Comparison of ENCODE assay signal across 17 cellular contexts in the genomic region with DNA sequence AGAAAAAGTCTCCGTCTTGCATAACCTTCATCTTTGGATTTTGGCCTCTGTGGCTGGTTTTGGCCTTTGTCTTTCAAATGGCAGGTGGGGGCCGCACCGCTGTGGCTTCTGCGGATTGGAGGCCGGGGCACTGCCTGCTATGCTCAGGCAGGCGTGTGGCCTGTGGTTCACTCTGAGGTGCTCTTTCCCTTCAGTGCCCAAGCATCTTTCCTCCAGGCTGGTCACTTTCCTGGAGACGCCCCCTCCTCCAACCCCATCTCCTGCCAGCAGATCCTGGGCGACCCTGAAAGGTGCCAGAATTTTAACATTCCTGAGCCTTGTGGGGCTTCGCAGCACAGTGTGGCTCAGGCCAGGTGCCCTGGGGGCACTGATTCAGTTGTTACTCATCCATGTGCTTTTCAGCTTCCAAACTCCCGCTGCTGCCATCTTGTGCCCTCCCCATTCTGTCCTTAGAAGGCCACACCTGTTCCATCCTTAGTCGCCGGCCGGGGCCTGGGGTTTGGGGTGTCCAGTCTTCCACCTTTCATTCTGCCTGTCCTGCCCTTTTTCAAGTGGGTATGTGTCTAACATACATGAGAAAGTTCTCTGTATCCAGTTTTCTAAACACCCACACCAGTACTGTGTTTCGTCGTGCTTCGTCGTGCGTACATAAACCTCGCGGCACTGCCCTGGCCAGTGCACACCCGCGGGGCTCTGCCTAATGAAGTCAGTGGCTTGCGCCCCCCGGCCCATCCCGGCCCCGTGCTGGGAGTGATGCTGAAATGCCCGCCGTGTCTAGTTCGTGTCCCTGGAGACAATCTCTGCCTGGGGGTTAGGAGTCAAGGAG. TPM values are rescaled to one million over a fixed set of nuclear protein-coding genes. Genes with fewer than 3 reads are reported as not detected.
DNase-seq lines count a peak whose midpoint lies in the region; ATAC-seq and TF ChIP-seq lines count a peak whose summit lies in the region.
"Had no signal": no experiment of that assay in that cellular context is flagged by ENCODE, and none has a peak within 500 bp of the region (broad histone marks: within the 10 kb centered on the region; RNA-seq: fewer than 3 reads in every experiment).

No MANE protein-coding gene starts in this region.

- H3K4me1 ChIP-seq in mucosa of descending colon (ENCODE audit: low read depth), result no peaks in the 10 kb centered on the region

- peaks cover 8% of the 10 kb centered on the region for H3K36me3 ChIP-seq in H7 (replicated peaks; ENCODE audit: control insufficient read depth, insufficient read depth, low read length)
- H3K36me3 ChIP-seq in mucosa of descending colon (ENCODE audit: low read depth), result no peaks in the 10 kb centered on the region
- H3K36me3 ChIP-seq: right atrium auricular region had no signal

- no peaks in the 10 kb centered on the region for H3K27me3 ChIP-seq in H7 (ENCODE audit: control insufficient read depth, insufficient read depth, low read length)
- H3K27me3 ChIP-seq: right atrium auricular region, thyroid gland had no signal

- H3K27ac Mint-ChIP-seq in glutamatergic neuron (ENCODE audit: unreplicated experiment), result peak overlapping the region; percentile 22
- peak overlapping the region; percentile 30 for H3K27ac Mint-ChIP-seq in stimulated activated memory B cell treated with anti-CD40 and anti-IgM and Interleukin-4, amounts not matched to agents 10 μg/mL and 1 μg/mL and 100 μg/mL, for 72 hours
- H3K27ac Mint-ChIP-seq in T-helper 17 cell, result no peak overlapping the region
- H3K27ac Mint-ChIP-seq: CD8-positive, alpha-beta T cell had no signal

- H3K9me3 ChIP-seq in T-helper 17 cell (ENCODE audit: control insufficient read depth, low read length, poor library complexity, severe bottlenecking) (no peaks in the 10 kb centered on the region), mucosa of descending colon (no peaks in the 10 kb centered on the region)
- H3K9me3 ChIP-seq: right atrium auricular region, thyroid gland had no signal

- H3K4me1 Mint-ChIP-seq in glutamatergic neuron (ENCODE audit: low read depth, unreplicated experiment) (peaks cover 26% of the 10 kb centered on the region), T-helper 17 cell (peaks cover 17% of the 10 kb centered on the region)
- peaks cover 37% of the 10 kb centered on the region for H3K4me1 Mint-ChIP-seq in stimulated activated memory B cell treated with anti-CD40 and anti-IgM and Interleukin-4, amounts not matched to agents 10 μg/mL and 1 μg/mL and 100 μg/mL, for 72 hours

- H3K36me3 Mint-ChIP-seq in glutamatergic neuron (ENCODE audit: unreplicated experiment) (peaks cover 27% of the 10 kb centered on the region), T-helper 17 cell (ENCODE audit: low read depth) (peaks cover 7% of the 10 kb centered on the region)
- H3K36me3 Mint-ChIP-seq in stimulated activated memory B cell treated with anti-CD40 and anti-IgM and Interleukin-4, amounts not matched to agents 10 μg/mL and 1 μg/mL and 100 μg/mL, for 72 hours, result peaks cover 57% of the 10 kb centered on the region
- H3K36me3 Mint-ChIP-seq: natural killer cell had no signal

- TF ChIP-seq CTCF in glutamatergic neuron (IDR thresholded peaks at IDR 0.05; ENCODE audit: partially characterized antibody, unreplicated experiment) (no peak), mucosa of descending colon (IDR thresholded peaks at IDR 0.05) (no peak)

- peak; percentile 80 for DNase-seq in H7
- peak; percentile 46 for DNase-seq in T1000 (lab: John Stamatoyannopoulos, UW)
- no peak for DNase-seq in glutamatergic neuron
- DNase-seq in amygdala (lab: John Stamatoyannopoulos, UW), result no peak
- no peak for DNase-seq in T-helper 17 cell
- DNase-seq in mucosa of descending colon, result no peak
- DNase-seq: activated CD4-positive, alpha-beta T cell treated with anti-CD3 and anti-CD28 coated beads for 48 hours; CD8-positive, alpha-beta T cell; cerebellar nuclear complex; natural killer cell; NCI-H1417 treated with DMSO at 0.1 percent for 48 hours; NCI-H446 treated with DMSO at 0.1 percent for 48 hours; stimulated activated CD4-positive, alpha-beta T cell treated with anti-CD3 and anti-CD28 coated beads, Interleukin-4, amount 100 ng/mL, for 1 hour; T-helper 2 cell; thyroid gland had no signal

- intact Hi-C loops in mucosa of descending colon (cut with DNase I, micrococcal nuclease), result no loop called here

- no peak for ATAC-seq in stimulated activated memory B cell treated with anti-CD40 and anti-IgM and Interleukin-4, amounts not matched to agents 10 μg/mL and 1 μg/mL and 100 μg/mL, for 72 hours
- ATAC-seq in T-helper 17 cell, result no peak
- no peak for ATAC-seq in mucosa of descending colon
- ATAC-seq: CD8-positive, alpha-beta T cell had no signal

- H3K9me3 Mint-ChIP-seq in glutamatergic neuron (ENCODE audit: unreplicated experiment), result peaks cover 19% of the 10 kb centered on the region
- peaks cover 11% of the 10 kb centered on the region for H3K9me3 Mint-ChIP-seq in stimulated activated memory B cell treated with anti-CD40 and anti-IgM and Interleukin-4, amounts not matched to agents 10 μg/mL and 1 μg/mL and 100 μg/mL, for 72 hours

- H3K4me3 Mint-ChIP-seq in glutamatergic neuron (ENCODE audit: unreplicated experiment), result peak overlapping the region; percentile 55
- no peak overlapping the region for H3K4me3 Mint-ChIP-seq in stimulated activated memory B cell treated with anti-CD40 and anti-IgM and Interleukin-4, amounts not matched to agents 10 μg/mL and 1 μg/mL and 100 μg/mL, for 72 hours
- H3K4me3 Mint-ChIP-seq in T-helper 17 cell, result no peak overlapping the region
- H3K4me3 Mint-ChIP-seq: CD8-positive, alpha-beta T cell; natural killer cell had no signal

- H3K4me3 ChIP-seq in H7 (ENCODE audit: insufficient read depth, low read depth, low read length) (no peak overlapping the region), mucosa of descending colon (no peak overlapping the region)
- H3K4me3 ChIP-seq: right atrium auricular region, thyroid gland had no signal

- H3K27me3 Mint-ChIP-seq in glutamatergic neuron (ENCODE audit: unreplicated experiment), result peaks cover 2% of the 10 kb centered on the region
- H3K27me3 Mint-ChIP-seq in stimulated activated memory B cell treated with anti-CD40 and anti-IgM and Interleukin-4, amounts not matched to agents 10 μg/mL and 1 μg/mL and 100 μg/mL, for 72 hours, result no peaks in the 10 kb centered on the region
- H3K27me3 Mint-ChIP-seq in T-helper 17 cell, result no peaks in the 10 kb centered on the region

RNA-seq across cellular contexts. Expression of gene SS18L1, which starts 12.1 kb away (rescaled TPM):
- 15.1 and 25.1 TPM in 2 replicates for total RNA-seq in H7 (2014; rRNA removed; shearing (Covaris generic))
- 50.4 TPM for total RNA-seq in glutamatergic neuron (ENCODE audit: unreplicated experiment)
- total RNA-seq in T-helper 17 cell, result 10 to 100 TPM; 13.1 to 16.0 TPM
- total RNA-seq in mucosa of descending colon, result 10 to 100 TPM; 13.2 to 16.0 (median 14.4) TPM

RNA-seq across cellular contexts. Expression of gene PSMA7, which starts 12.4 kb away (rescaled TPM):
- total RNA-seq in H7 (2014; rRNA removed; shearing (Covaris generic)), result 413 and 501 TPM in 2 replicates
- total RNA-seq in glutamatergic neuron (ENCODE audit: unreplicated experiment), result 289 TPM
- total RNA-seq in T-helper 17 cell, result 100 to 1,000 TPM; 144 to 158 TPM
- total RNA-seq in mucosa of descending colon, result 100 to 1,000 TPM; 129 to 197 (median 194) TPM

RNA-seq across cellular contexts. Expression of gene MTG2, which starts 27.2 kb away (rescaled TPM):
- 32.7 and 37.8 TPM in 2 replicates for total RNA-seq in H7 (2014; rRNA removed; shearing (Covaris generic))
- total RNA-seq in glutamatergic neuron (ENCODE audit: unreplicated experiment) (27.1 TPM), T-helper 17 cell (10 to 100 TPM; 13.8 to 14.3 TPM), mucosa of descending colon (10 to 100 TPM; 28.8 to 34.9 (median 32.6) TPM)

RNA-seq across cellular contexts. Expression of gene LSM14B, which starts 33.4 kb away (rescaled TPM):
- total RNA-seq in H7 (2014; rRNA removed; shearing (Covaris generic)), result 67.6 and 68.6 TPM in 2 replicates
- total RNA-seq in glutamatergic neuron (ENCODE audit: unreplicated experiment) (73.6 TPM), T-helper 17 cell (10 to 100 TPM; 32.3 to 34.1 TPM), mucosa of descending colon (10 to 100 TPM; 33.5 to 49.1 (median 36.1) TPM)

Comparison
In these comparisons a context has a peak if more than half of its experiments do, and no peak if none do; other contexts are left out.
1. DNase-seq: peak in H7 (single experiment) and T1000 (single experiment); none in glutamatergic neuron (single experiment), amygdala (0 of 56), T-helper 17 cell (0 of 3) and mucosa of descending colon (0 of 3).